11 cellular contexts compared by ENCODE assay signal in the genomic region with DNA sequence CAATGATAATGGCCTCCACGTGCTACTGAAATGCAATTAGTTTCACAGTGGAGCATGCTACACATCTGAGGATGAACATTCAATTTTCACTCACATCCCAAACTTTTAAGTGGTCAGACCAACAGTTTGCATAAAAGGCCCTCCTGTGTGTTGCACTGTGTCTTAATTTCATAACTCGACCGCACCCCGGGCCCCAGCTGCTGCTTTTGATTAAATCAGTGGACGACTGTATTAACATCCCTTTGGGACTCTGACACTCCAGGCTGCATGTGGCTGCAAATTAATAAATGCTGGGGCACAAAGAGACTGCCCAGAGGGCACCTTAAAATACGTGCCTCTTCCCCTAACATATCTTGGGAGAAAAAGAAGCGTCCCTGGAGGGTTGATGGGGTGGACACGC. TPM values are rescaled to one million over a fixed set of nuclear protein-coding genes. Genes with fewer than 3 reads are reported as not detected.
DNase-seq lines count a peak whose midpoint lies in the region; ATAC-seq and TF ChIP-seq lines count a peak whose summit lies in the region.
"Had no signal": no experiment of that assay in that cellular context is flagged by ENCODE, and none has a peak within 500 bp of the region (broad histone marks: within the 10 kb centered on the region; RNA-seq: fewer than 3 reads in every experiment).

No MANE protein-coding gene starts in this region.

- H3K27me3 Mint-ChIP-seq in activated CD4-positive, alpha-beta T cell treated with anti-CD3 and anti-CD28 coated beads, Interleukin-2, amount 10 ng/mL, durations not matched to agents 7 days and 5 days: no peaks in the 10 kb centered on the region
- H3K27me3 Mint-ChIP-seq in activated CD4-positive, alpha-beta memory T cell treated with anti-CD3 and anti-CD28 coated beads for 36 hours: no peaks in the 10 kb centered on the region
- H3K27me3 Mint-ChIP-seq in naive thymus-derived CD8-positive, alpha-beta T cell: no peaks in the 10 kb centered on the region

- CTCF ChIA-PET in activated CD4-positive, alpha-beta T cell treated with anti-CD3 and anti-CD28 coated beads, Interleukin-2, amount 10 ng/mL, durations not matched to agents 7 days and 5 days (lab: Charles Lee): interaction anchor here (0.7 to 1.2 kb wide), 3 partner anchors 10 to 99 kb away, joined by 3 to 5 read pairs (median 3); no protein-coding TSS in a partner anchor
- CTCF ChIA-PET in activated CD4-positive, alpha-beta memory T cell treated with anti-CD3 and anti-CD28 coated beads for 36 hours (lab: Charles Lee): no interaction called here

- TF ChIP-seq CTCF in spleen (IDR thresholded peaks at IDR 0.05 in 8 of 11, conservative IDR thresholded peaks at IDR 0.05 in 3 of 11): no peak

- no peak for DNase-seq in activated CD4-positive, alpha-beta T cell treated with anti-CD3 and anti-CD28 coated beads, Interleukin-2, amount 10 ng/mL, durations not matched to agents 7 days and 5 days
- DNase-seq in activated CD4-positive, alpha-beta T cell treated with anti-CD3 and anti-CD28 coated beads for 48 hours: no peak
- DNase-seq in activated CD4-positive, alpha-beta memory T cell treated with anti-CD3 and anti-CD28 coated beads for 36 hours: no peak
- DNase-seq in naive thymus-derived CD8-positive, alpha-beta T cell: no peak
- no peak for DNase-seq in spleen
- DNase-seq in nucleus accumbens (lab: John Stamatoyannopoulos, UW): no peak
- DNase-seq in NCI-H748 (lab: John Stamatoyannopoulos, UW; ENCODE audit: unreplicated experiment): no peak
- DNase-seq: DMS79, NCI-H345, posterior cingulate gyrus had no signal

- H3K27ac Mint-ChIP-seq in activated CD4-positive, alpha-beta T cell treated with anti-CD3 and anti-CD28 coated beads, Interleukin-2, amount 10 ng/mL, durations not matched to agents 7 days and 5 days: peak overlapping the region; percentile 91
- peak overlapping the region; percentile 64 for H3K27ac Mint-ChIP-seq in activated CD4-positive, alpha-beta memory T cell treated with anti-CD3 and anti-CD28 coated beads for 36 hours
- peak overlapping the region; percentile 74 to 97 (median 94) for H3K27ac Mint-ChIP-seq in naive thymus-derived CD8-positive, alpha-beta T cell

- no peaks in the 10 kb centered on the region for H3K27me3 ChIP-seq in spleen (replicated peaks in 1 of 7)

- intact Hi-C loops in activated CD4-positive, alpha-beta memory T cell treated with anti-CD3 and anti-CD28 coated beads for 36 hours (cut with micrococcal nuclease): no loop called here
- intact Hi-C loops in spleen (cut with DNase I; ENCODE audit: low total_unique reads): no loop called here

- peak overlapping the region; percentile 59 for H3K4me3 Mint-ChIP-seq in activated CD4-positive, alpha-beta T cell treated with anti-CD3 and anti-CD28 coated beads, Interleukin-2, amount 10 ng/mL, durations not matched to agents 7 days and 5 days
- no peak overlapping the region for H3K4me3 Mint-ChIP-seq in activated CD4-positive, alpha-beta memory T cell treated with anti-CD3 and anti-CD28 coated beads for 36 hours
- peak overlapping the region; percentile 55 to 90 (median 78) for H3K4me3 Mint-ChIP-seq in naive thymus-derived CD8-positive, alpha-beta T cell

- H3K9me3 ChIP-seq in spleen: peaks cover 0 to 5% (median 0%) of the 10 kb centered on the region in 8 donors

- H3K4me1 Mint-ChIP-seq in activated CD4-positive, alpha-beta T cell treated with anti-CD3 and anti-CD28 coated beads, Interleukin-2, amount 10 ng/mL, durations not matched to agents 7 days and 5 days: peaks cover 31% of the 10 kb centered on the region
- H3K4me1 Mint-ChIP-seq in activated CD4-positive, alpha-beta memory T cell treated with anti-CD3 and anti-CD28 coated beads for 36 hours (ENCODE audit: low read depth): peaks cover 14% of the 10 kb centered on the region
- peaks cover 6 to 28% (median 18%) of the 10 kb centered on the region in 4 donors for H3K4me1 Mint-ChIP-seq in naive thymus-derived CD8-positive, alpha-beta T cell

- POLR2A ChIA-PET in activated CD4-positive, alpha-beta T cell treated with anti-CD3 and anti-CD28 coated beads, Interleukin-2, amount 10 ng/mL, durations not matched to agents 7 days and 5 days (lab: Charles Lee): no interaction called here
- POLR2A ChIA-PET in activated CD4-positive, alpha-beta memory T cell treated with anti-CD3 and anti-CD28 coated beads for 36 hours (lab: Charles Lee): interaction anchor here (1.2 kb wide), 1 partner anchor 19 kb away, joined by 3 read pairs; a partner anchor contains a TSS
- POLR2A ChIA-PET in naive thymus-derived CD8-positive, alpha-beta T cell (lab: Charles Lee): interaction anchor here (0.7 to 3.6 kb wide), 3 partner anchors 18 to 937 kb away, joined by 3 to 16 read pairs (median 3); a partner anchor contains a TSS

- peak overlapping the region in 1 of 8 donors; percentile 42 for H3K27ac ChIP-seq in spleen

- 27 to 50% (median 41%) methylated on average over 8 of the region's 8 CpGs for WGBS in spleen, 5 donors

- peaks cover 17% of the 10 kb centered on the region for H3K36me3 Mint-ChIP-seq in activated CD4-positive, alpha-beta T cell treated with anti-CD3 and anti-CD28 coated beads, Interleukin-2, amount 10 ng/mL, durations not matched to agents 7 days and 5 days (ENCODE audit: low read depth)
- peaks cover 24% of the 10 kb centered on the region for H3K36me3 Mint-ChIP-seq in activated CD4-positive, alpha-beta memory T cell treated with anti-CD3 and anti-CD28 coated beads for 36 hours
- peaks cover 0 to 8% (median 7%) of the 10 kb centered on the region in 3 donors for H3K36me3 Mint-ChIP-seq in naive thymus-derived CD8-positive, alpha-beta T cell

- no peak for TF ChIP-seq POLR2A in spleen (IDR thresholded peaks at IDR 0.05)

- ATAC-seq in HG02610 (IDR thresholded peaks at IDR 0.05; ENCODE audit: unreplicated experiment): peak; percentile 16
- no peak for ATAC-seq in naive thymus-derived CD8-positive, alpha-beta T cell

- no peaks in the 10 kb centered on the region for H3K9me3 Mint-ChIP-seq in activated CD4-positive, alpha-beta T cell treated with anti-CD3 and anti-CD28 coated beads, Interleukin-2, amount 10 ng/mL, durations not matched to agents 7 days and 5 days
- no peaks in the 10 kb centered on the region for H3K9me3 Mint-ChIP-seq in activated CD4-positive, alpha-beta memory T cell treated with anti-CD3 and anti-CD28 coated beads for 36 hours
- peaks cover 0 to 3% (median 0%) of the 10 kb centered on the region in 9 donors for H3K9me3 Mint-ChIP-seq in naive thymus-derived CD8-positive, alpha-beta T cell

- peaks cover 0 to 15% (median 10%) of the 10 kb centered on the region in 6 donors for H3K4me1 ChIP-seq in spleen

- H3K4me3 ChIP-seq in spleen: no peak overlapping the region

- peaks cover 3 to 50% (median 19%) of the 10 kb centered on the region in 6 donors for H3K36me3 ChIP-seq in spleen

RNA-seq across cellular contexts. Expression of a gene that starts 18.8 kb away (rescaled TPM):
- total RNA-seq in activated CD4-positive, alpha-beta T cell treated with anti-CD3 and anti-CD28 coated beads, Interleukin-2, amount 10 ng/mL, durations not matched to agents 7 days and 5 days: 10 to 100 TPM; 52.7 to 53.9 TPM
- total RNA-seq in activated CD4-positive, alpha-beta memory T cell treated with anti-CD3 and anti-CD28 coated beads for 36 hours: 10 to 100 TPM; 49.8 to 51.6 TPM
- 10 to 100 TPM; 70.0 to 77.2 TPM for total RNA-seq in naive thymus-derived CD8-positive, alpha-beta T cell
- 100 to 1,000 TPM; 101 to 108 (median 105) TPM for polyA plus RNA-seq in naive thymus-derived CD8-positive, alpha-beta T cell
- total RNA-seq in spleen: 10 to 100 TPM; 31.9 to 47.5 (median 35.1) TPM
- polyA plus RNA-seq in spleen: 10 to 100 TPM; 43.2 to 50.4 (median 44.0) TPM
